In the genomic region with DNA sequence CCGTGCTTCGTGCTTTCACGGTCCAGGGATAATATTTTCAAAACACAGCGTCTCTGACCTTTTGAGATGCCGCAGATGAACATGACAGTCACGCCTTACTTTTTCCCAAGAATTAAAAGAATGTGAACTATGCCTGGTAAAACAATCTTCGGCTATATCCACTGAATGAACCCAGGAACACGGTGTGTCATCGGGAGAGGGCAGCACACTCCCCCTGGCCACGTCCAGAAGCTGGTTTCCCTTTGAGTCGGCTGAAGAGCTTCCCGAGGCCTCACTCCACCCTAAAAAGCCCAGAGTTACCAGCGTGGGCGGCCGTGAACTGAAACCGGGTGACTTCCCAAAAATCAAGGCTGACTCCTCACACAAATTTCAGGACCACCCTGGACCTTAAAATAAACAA, we compare ENCODE assay signal across 14 cellular contexts. TPM values are rescaled to one million over a fixed set of nuclear protein-coding genes. Genes with fewer than 3 reads are reported as not detected.
DNase-seq lines count a peak whose midpoint lies in the region; TF ChIP-seq lines count a peak whose summit lies in the region.
"Had no signal": no experiment of that assay in that cellular context is flagged by ENCODE, and none has a peak within 500 bp of the region (broad histone marks: within the 10 kb centered on the region; RNA-seq: fewer than 3 reads in every experiment).

No MANE protein-coding gene starts in this region.

- no peak overlapping the region for H3K4me3 ChIP-seq in SJSA1
- H3K4me3 ChIP-seq in fibroblast of villous mesenchyme (ENCODE audit: low read depth, low read length) = no peak overlapping the region
- H3K4me3 ChIP-seq: esophagus squamous epithelium had no signal

- TF ChIP-seq CTCF in fibroblast of villous mesenchyme (IDR thresholded peaks at IDR 0.05; ENCODE audit: insufficient read depth, low read depth, low read length) = peak; percentile 14

- DNase-seq in EL = peak; percentile 77
- DNase-seq in SJSA1 (ENCODE audit: low read depth in 1 of 2, low spot score in 2 of 2) = peak; percentile 69 to 70
- DNase-seq in fibroblast of villous mesenchyme (ENCODE audit: low read depth) = no peak
- peak; percentile 79 for DNase-seq in renal cortical epithelial cell (ENCODE audit: low read depth)
- no peak for DNase-seq in T-helper 1 cell
- no peak for DNase-seq in mesenteric fat pad (ENCODE audit: low spot score)
- DNase-seq in retina = no peak
- DNase-seq in NCI-H82 treated with DMSO at 0.1 percent for 48 hours (lab: John Stamatoyannopoulos, UW; ENCODE audit: unreplicated experiment) = no peak
- DNase-seq: esophagus squamous epithelium; MV-4-11; occipital lobe; stimulated activated CD4-positive, alpha-beta T cell treated with anti-CD3 and anti-CD28 coated beads, Interleukin-2, amount 100 ng/mL, for 24 hours; stimulated activated naive CD4-positive, alpha-beta T cell had no signal

- no peaks in the 10 kb centered on the region for H3K27me3 ChIP-seq in SJSA1 (replicated peaks)

- peak overlapping the region; percentile 56 for H3K27ac ChIP-seq in SJSA1
- H3K27ac ChIP-seq: esophagus squamous epithelium had no signal

- no peaks in the 10 kb centered on the region for H3K36me3 ChIP-seq in SJSA1
- H3K36me3 ChIP-seq: esophagus squamous epithelium had no signal

- peaks cover 15% of the 10 kb centered on the region for H3K4me1 ChIP-seq in SJSA1 (replicated peaks)

- no peaks in the 10 kb centered on the region for H3K9me3 ChIP-seq in SJSA1 (replicated peaks)
- H3K9me3 ChIP-seq: esophagus squamous epithelium had no signal

RNA-seq across cellular contexts. Expression of gene SHISA2, which starts 22.9 kb away (rescaled TPM):
- total RNA-seq in SJSA1 (2014; rRNA removed; shearing (Covaris generic)) = 1.3 and 2.6 TPM in 2 replicates
- 0.32 TPM in 1 of 2 replicates, not detected in the other for total RNA-seq in fibroblast of villous mesenchyme
- 68.7 and 266 TPM in 2 replicates for total RNA-seq in renal cortical epithelial cell
- 1.1 TPM for total RNA-seq in mesenteric fat pad
- total RNA-seq: left lobe of liver had no signal

Comparison
In these comparisons a context has a peak if more than half of its experiments do, and no peak if none do; other contexts are left out.
1. DNase-seq: peak in EL (single experiment), SJSA1 (2 of 2) and renal cortical epithelial cell (single experiment); none in fibroblast of villous mesenchyme (single experiment), T-helper 1 cell (0 of 5), mesenteric fat pad (single experiment), retina (single experiment) and NCI-H82 treated with DMSO at 0.1 percent for 48 hours (single experiment).
2. RNA of gene SHISA2, which starts 22.9 kb away (total RNA-seq): 68.7 to 266 TPM in renal cortical epithelial cell; 1.3 to 2.6 TPM in SJSA1, 1.1 TPM in mesenteric fat pad (single experiment) and 0.32 TPM in fibroblast of villous mesenchyme; every median in the first group is over 10 times any median in the second.